13 cellular contexts compared by ENCODE assay signal in genomic region chr14:99659333-99659741, GRCh38. TPM values are rescaled to one million over a fixed set of nuclear protein-coding genes. Genes with fewer than 3 reads are reported as not detected.
A peak's percentile ranks its signal among the peaks of the same experiment; 100 is the strongest.
DNase-seq lines count a peak whose midpoint lies in the region; ATAC-seq, FAIRE-seq and TF ChIP-seq lines count a peak whose summit lies in the region.
"Had no signal": no experiment of that assay in that cellular context is flagged by ENCODE, and none has a peak within 500 bp of the region (broad histone marks: within the 10 kb centered on the region; RNA-seq: fewer than 3 reads in every experiment).

No MANE protein-coding gene starts in this region.

- no peak overlapping the region for H3K27ac Mint-ChIP-seq in activated naive CD8-positive, alpha-beta T cell treated with anti-CD3 and anti-CD28 coated beads, Interleukin-2, amount 50 U/mL, for 24 hours

- TF ChIP-seq CTCF in right lobe of liver (IDR thresholded peaks at IDR 0.05) (peak in 1 of 4 donors; percentile 14), HepG2 (CRISPR knock-in tag; IDR thresholded peaks at IDR 0.05) (no peak), keratinocyte (optimal IDR thresholded peaks at IDR 0.05 in 1 of 3, IDR thresholded peaks at IDR 0.05 in 1 of 3, conservative IDR thresholded peaks at IDR 0.05 in 1 of 3; ENCODE audit: extremely low read depth in 1 of 3, insufficient read depth in 2 of 3, low read length in 3 of 3) (peak in 2 of 3 experiments; percentile 28 to 39), tibial nerve (IDR thresholded peaks at IDR 0.05) (no peak), ovary (IDR thresholded peaks at IDR 0.05) (no peak)

- 0% methylated on average over 4 of the region's 58 CpGs for WGBS in right lobe of liver (ENCODE audit: insufficient coverage, low coverage, low lambda C conversion rate, missing lambda C conversion rate)
- 84% methylated on average over 51 of the region's 58 CpGs for WGBS in HepG2 (ENCODE audit: low lambda C conversion rate)
- WGBS in tibial nerve, 2 donors, result 24 to 29% methylated on average over 22 to 27 of the region's 58 CpGs
- WGBS in ovary, 3 donors, result 46 to 55% (median 50%) methylated on average over 51 to 58 of the region's 58 CpGs

- H3K27me3 Mint-ChIP-seq in activated naive CD8-positive, alpha-beta T cell treated with anti-CD3 and anti-CD28 coated beads, Interleukin-2, amount 50 U/mL, for 24 hours, result peaks cover 61% of the 10 kb centered on the region

- H3K9me3 Mint-ChIP-seq in activated naive CD8-positive, alpha-beta T cell treated with anti-CD3 and anti-CD28 coated beads, Interleukin-2, amount 50 U/mL, for 24 hours, result no peaks in the 10 kb centered on the region

- H4K20me1 ChIP-seq in HepG2 (ENCODE audit: insufficient read depth, low read length), result no peaks in the 10 kb centered on the region
- peaks cover 3% of the 10 kb centered on the region for H4K20me1 ChIP-seq in keratinocyte (ENCODE audit: control insufficient read depth, extremely low read depth, insufficient read depth, low read length)

- H3K9me1 ChIP-seq in keratinocyte (ENCODE audit: control insufficient read depth, extremely low read depth, insufficient read depth, low read length), result no peaks in the 10 kb centered on the region

- H3K27me3 ChIP-seq in right lobe of liver, result no peaks in the 10 kb centered on the region
- H3K27me3 ChIP-seq in HepG2 (ENCODE audit: control insufficient read depth in 1 of 2, insufficient read depth in 2 of 2, low read length in 2 of 2), result peaks cover 7 to 21% of the 10 kb centered on the region in 2 experiments; a peak in 3 of 5 replicates
- H3K27me3 ChIP-seq in keratinocyte (ENCODE audit: control insufficient read depth, extremely low read depth, insufficient read depth, low read length), result peaks cover 69% of the 10 kb centered on the region
- peaks cover 0 to 28% of the 10 kb centered on the region in 2 donors for H3K27me3 ChIP-seq in tibial nerve
- no peaks in the 10 kb centered on the region for H3K27me3 ChIP-seq in ovary

- POLR2A ChIA-PET in HepG2 (lab: Yijun Ruan, JAX), result no interaction called here

- H3K79me2 ChIP-seq in HepG2 (ENCODE audit: insufficient read depth, low read length) (no peaks in the 10 kb centered on the region), keratinocyte (ENCODE audit: control insufficient read depth, insufficient read depth, low read length) (no peaks in the 10 kb centered on the region)

- no peak overlapping the region for H3K4me3 Mint-ChIP-seq in activated naive CD8-positive, alpha-beta T cell treated with anti-CD3 and anti-CD28 coated beads, Interleukin-2, amount 50 U/mL, for 24 hours

- FAIRE-seq in HepG2 (lab: Jason Lieb, UNC), result no peak
- FAIRE-seq in keratinocyte (lab: Jason Lieb, UNC), result no peak
- FAIRE-seq: pancreas, RCC 7860 had no signal

- H3K9me3 ChIP-seq in right lobe of liver (no peaks in the 10 kb centered on the region), HepG2 (ENCODE audit: low read length) (no peaks in the 10 kb centered on the region), keratinocyte (ENCODE audit: control insufficient read depth, low read depth, low read length) (no peaks in the 10 kb centered on the region), tibial nerve (no peaks in the 10 kb centered on the region), ovary (no peaks in the 10 kb centered on the region)
- H3K9me3 ChIP-seq: pancreas had no signal

- no TSS peak for BruUV-seq in HepG2 (replicated peaks; lab: Mats Ljungman, UMichigan)

- no peaks in the 10 kb centered on the region for H3K36me3 Mint-ChIP-seq in activated naive CD8-positive, alpha-beta T cell treated with anti-CD3 and anti-CD28 coated beads, Interleukin-2, amount 50 U/mL, for 24 hours (ENCODE audit: low read depth)

- intact Hi-C loops in right lobe of liver (cut with DNase I), result no loop called here
- intact Hi-C loops in HepG2 (cut with micrococcal nuclease; ENCODE audit: unreplicated experiment), result no loop called here
- intact Hi-C loops in ovary (cut with DNase I), result no loop called here

- dilution Hi-C loops in keratinocyte (cut with MboI; ENCODE audit: extremely low pct_ligation_motif_present, low sequenced_read_pairs), result no loop called here

- H3K36me3 ChIP-seq in right lobe of liver (no peaks in the 10 kb centered on the region), HepG2 (replicated peaks in 1 of 2; ENCODE audit: control insufficient read depth in 1 of 2, insufficient read depth in 2 of 2, low read length in 2 of 2) (no peaks in the 10 kb centered on the region), keratinocyte (ENCODE audit: control insufficient read depth in 2 of 2, extremely low read depth in 1 of 2, insufficient read depth in 2 of 2, low read length in 2 of 2) (no peaks in the 10 kb centered on the region), tibial nerve (peaks cover 0 to 22% (median 0%) of the 10 kb centered on the region in 3 donors), ovary (no peaks in the 10 kb centered on the region)
- H3K36me3 ChIP-seq: pancreas had no signal

- TF ChIP-seq RAD21 in HepG2 (CRISPR knock-in tag; IDR thresholded peaks at IDR 0.05), result no peak

- peaks cover 3% of the 10 kb centered on the region for H3K4me1 Mint-ChIP-seq in activated naive CD8-positive, alpha-beta T cell treated with anti-CD3 and anti-CD28 coated beads, Interleukin-2, amount 50 U/mL, for 24 hours

- no peak for TF ChIP-seq EP300 in HepG2 (IDR thresholded peaks at IDR 0.05; ENCODE audit: low read depth in 2 of 2, low read length in 2 of 2)
- no peak for TF ChIP-seq EP300 in HepG2 (CRISPR knock-in tag; IDR thresholded peaks at IDR 0.05; ENCODE audit: borderline replicate concordance)
- no peak for TF ChIP-seq EP300 in tibial nerve (IDR thresholded peaks at IDR 0.05)
- TF ChIP-seq EP300 in ovary (IDR thresholded peaks at IDR 0.05), result no peak

- H3K9ac ChIP-seq in HepG2 (ENCODE audit: insufficient read depth, low read depth, low read length) (no peak overlapping the region), keratinocyte (ENCODE audit: control insufficient read depth, extremely low read depth, insufficient read depth, low read length) (no peak overlapping the region)

- no peak overlapping the region for H3K4me2 ChIP-seq in HepG2 (ENCODE audit: low read depth, low read length)
- no peak overlapping the region for H3K4me2 ChIP-seq in keratinocyte (ENCODE audit: control insufficient read depth, extremely low read depth, insufficient read depth, low read depth, low read length)

- H3K27ac ChIP-seq in right lobe of liver (no peak overlapping the region), HepG2 (ENCODE audit: extremely low read length, insufficient read depth, low read length) (no peak overlapping the region), keratinocyte (ENCODE audit: control insufficient read depth, insufficient read depth, low read length) (no peak overlapping the region), tibial nerve (no peak overlapping the region), ovary (no peak overlapping the region)
- H3K27ac ChIP-seq: pancreas had no signal

- H2AFZ ChIP-seq in HepG2 (ENCODE audit: low read length) (no peak overlapping the region), keratinocyte (ENCODE audit: control insufficient read depth, low read length) (no peak overlapping the region)

- H3K4me1 ChIP-seq in right lobe of liver (no peaks in the 10 kb centered on the region), HepG2 (ENCODE audit: insufficient read depth, low read length) (peaks cover 28% of the 10 kb centered on the region), keratinocyte (ENCODE audit: control insufficient read depth, extremely low read depth, insufficient read depth, low read length) (no peaks in the 10 kb centered on the region), tibial nerve (peaks cover 0 to 12% (median 0%) of the 10 kb centered on the region in 4 donors), ovary (ENCODE audit: insufficient read depth) (peaks cover under 1% of the 10 kb centered on the region)
- H3K4me1 ChIP-seq: pancreas had no signal

- H3K4me3 ChIP-seq in right lobe of liver (no peak overlapping the region), HepG2 (replicated peaks in 1 of 3; ENCODE audit: insufficient read depth in 1 of 3, low read depth in 2 of 3, low read length in 3 of 3) (no peak overlapping the region), keratinocyte (ENCODE audit: control insufficient read depth in 2 of 3, extremely low read depth in 1 of 3, insufficient read depth in 2 of 3, low read depth in 1 of 3, low read length in 3 of 3) (peak overlapping the region in 1 of 3 experiments; percentile 11), tibial nerve (no peak overlapping the region), ovary (no peak overlapping the region)
- H3K4me3 ChIP-seq: pancreas had no signal

- peak in 3 of 4 donors; percentile 32 to 44 (median 36) for ATAC-seq in right lobe of liver
- ATAC-seq in HepG2, result no peak
- peak; percentile 70 for ATAC-seq in activated naive CD8-positive, alpha-beta T cell treated with anti-CD3 and anti-CD28 coated beads, Interleukin-2, amount 50 U/mL, for 24 hours
- no peak for ATAC-seq in GM21529 (IDR thresholded peaks at IDR 0.05; ENCODE audit: unreplicated experiment)

- in situ Hi-C loops in HepG2 (cut with HindIII; ENCODE audit: extremely low pct_ligation_motif_present, low pct_unique_long_range_greater_than_20kb), result no loop called here

- TF ChIP-seq POLR2A in right lobe of liver (IDR thresholded peaks at IDR 0.05) (no peak), HepG2 (IDR thresholded peaks at IDR 0.05; ENCODE audit: insufficient read depth in 1 of 2, low read depth in 2 of 2, low read length in 2 of 2) (no peak), tibial nerve (IDR thresholded peaks at IDR 0.05) (no peak), ovary (IDR thresholded peaks at IDR 0.05) (no peak)

- CTCF ChIA-PET in HepG2 (lab: Yijun Ruan, JAX; ENCODE audit: low intra/inter-chr PET ratio, low total read pairs), result no interaction called here

- DNase-seq in right lobe of liver (no peak), HepG2 (ENCODE audit: low spot score) (no peak), keratinocyte (ENCODE audit: low read depth, low spot score) (no peak), tibial nerve (ENCODE audit: low spot score in 2 of 2) (no peak), NCI-H226 (no peak), ovary (no peak)
- no peak for DNase-seq in activated naive CD8-positive, alpha-beta T cell treated with anti-CD3 and anti-CD28 coated beads, Interleukin-2, amount 50 U/mL, for 24 hours
- DNase-seq: activated T-cell treated with anti-CD3 and anti-CD28 coated beads, Interleukin-2, amount 50 U/mL, for 48 hours; NCI-H1436 treated with DMSO at 0.1 percent for 48 hours; NCI-H524 treated with DMSO at 0.1 percent for 48 hours had no signal

RNA-seq across cellular contexts. Expression of gene HHIPL1, which starts 14.4 kb away (rescaled TPM):
- total RNA-seq in right lobe of liver, result 1 to 10 TPM in 1 of 6 experiments, under 1 TPM in 5; 0.43 to 1.4 (median 0.66) TPM
- total RNA-seq in HepG2 (2016; rRNA removed; fragmentation: Illumina TruSeq; extraction: Trizol), result not detected in 2 replicates
- not detected in 2 replicates for total RNA-seq in HepG2 (2016; cell fraction: cytosol; rRNA removed; fragmentation: Illumina TruSeq; extraction: Trizol; ENCODE audit: low read depth)
- not detected in 2 replicates for total RNA-seq in HepG2 (2016; cell fraction: insoluble cytoplasmic fraction; rRNA removed; fragmentation: Illumina TruSeq; extraction: Trizol)
- total RNA-seq in HepG2 (2016; cell fraction: membrane; rRNA removed; fragmentation: Illumina TruSeq; extraction: Trizol), result not detected in 2 replicates
- not detected in 2 replicates for total RNA-seq in HepG2 (2016; cell fraction: nucleus; rRNA removed; fragmentation: Illumina TruSeq; extraction: Trizol)
- 0.01 TPM in 1 of 2 replicates, not detected in the other for polyA plus RNA-seq in HepG2 (2011; rRNA removed)
- polyA plus RNA-seq in HepG2 (2011; cell fraction: cytosol; rRNA removed), result not detected in 2 replicates
- not detected in 2 replicates for polyA plus RNA-seq in HepG2 (2011; cell fraction: nucleus; rRNA removed)
- polyA plus RNA-seq in HepG2 (2012), result 0.03 TPM in 1 of 2 replicates, not detected in the other
- polyA plus RNA-seq in HepG2 (2016; cell fraction: cytosol; fragmentation: Illumina TruSeq; extraction: Trizol; ENCODE audit: low read depth), result not detected in 2 replicates
- not detected in 2 replicates for polyA plus RNA-seq in HepG2 (2016; cell fraction: insoluble cytoplasmic fraction; fragmentation: Illumina TruSeq; extraction: Trizol; ENCODE audit: low read depth)
- polyA plus RNA-seq in HepG2 (2016; cell fraction: membrane; fragmentation: Illumina TruSeq; extraction: Trizol; ENCODE audit: low read depth), result not detected in 2 replicates
- polyA plus RNA-seq in HepG2 (2016; cell fraction: nucleus; fragmentation: Illumina TruSeq; extraction: Trizol; ENCODE audit: insufficient read depth, low read depth), result not detected in 2 replicates
- polyA minus RNA-seq in HepG2 (2011; rRNA and poly(A)+ RNA removed; ENCODE audit: low replicate concordance), result not detected in 2 replicates
- not detected in 2 replicates for polyA minus RNA-seq in HepG2 (2011; cell fraction: cytosol; rRNA and poly(A)+ RNA removed)
- 0.12 TPM in 1 of 2 replicates, not detected in the other for polyA minus RNA-seq in HepG2 (2011; cell fraction: nucleus; rRNA and poly(A)+ RNA removed)
- 0.08 to 0.17 TPM (median 0.11 TPM) in 3 replicates for polyA plus RNA-seq in keratinocyte
- 0.10 TPM for polyA plus RNA-seq in keratinocyte (2011; ENCODE audit: low read depth)
- 0.07 and 0.21 TPM in 2 replicates for polyA plus RNA-seq in keratinocyte (2011; cell fraction: cytosol; rRNA removed)
- 0.34 and 0.39 TPM in 2 replicates for polyA plus RNA-seq in keratinocyte (2011; cell fraction: nucleus; rRNA removed)
- polyA plus RNA-seq in keratinocyte (2012; ENCODE audit: low replicate concordance), result 0.15 and 0.45 TPM in 2 replicates
- polyA minus RNA-seq in keratinocyte, result 0.06 to 0.33 TPM (median 0.16 TPM) in 3 replicates
- 0.58 TPM for polyA minus RNA-seq in keratinocyte (2011; cell fraction: cytosol; rRNA and poly(A)+ RNA removed)
- polyA minus RNA-seq in keratinocyte (2011; cell fraction: nucleus; rRNA and poly(A)+ RNA removed), result 0.42 and 0.47 TPM in 2 replicates
- 1 to 10 TPM; 2.6 to 3.9 (median 3.1) TPM for total RNA-seq in tibial nerve
- total RNA-seq in ovary, result 1 to 10 TPM in 6 of 7 donors, under 1 TPM in 1; 0.48 to 3.8 (median 2.4) TPM
- 1 to 10 TPM in 1 of 2 donors, under 1 TPM in 1; 0.82 to 1.2 TPM for polyA plus RNA-seq in ovary

RNA-seq across cellular contexts. Expression of gene CYP46A1, which starts 24.8 kb away (rescaled TPM):
- total RNA-seq in right lobe of liver, result 1 to 10 TPM in 1 of 6 experiments, under 1 TPM in 4, not detected in 1; 0.06 to 1.6 (median 0.42) TPM
- total RNA-seq in HepG2 (2016; rRNA removed; fragmentation: Illumina TruSeq; extraction: Trizol), result not detected in 2 replicates
- total RNA-seq in HepG2 (2016; cell fraction: cytosol; rRNA removed; fragmentation: Illumina TruSeq; extraction: Trizol; ENCODE audit: low read depth), result not detected in 2 replicates
- not detected in 2 replicates for total RNA-seq in HepG2 (2016; cell fraction: insoluble cytoplasmic fraction; rRNA removed; fragmentation: Illumina TruSeq; extraction: Trizol)
- not detected in 2 replicates for total RNA-seq in HepG2 (2016; cell fraction: membrane; rRNA removed; fragmentation: Illumina TruSeq; extraction: Trizol)
- total RNA-seq in HepG2 (2016; cell fraction: nucleus; rRNA removed; fragmentation: Illumina TruSeq; extraction: Trizol), result not detected in 2 replicates
- not detected in 2 replicates for polyA plus RNA-seq in HepG2 (2011; rRNA removed)
- not detected in 2 replicates for polyA plus RNA-seq in HepG2 (2011; cell fraction: cytosol; rRNA removed)
- polyA plus RNA-seq in HepG2 (2011; cell fraction: nucleus; rRNA removed), result 0.06 and 0.12 TPM in 2 replicates
- polyA plus RNA-seq in HepG2 (2012), result not detected in 2 replicates
- 0.06 TPM in 2 replicates for polyA plus RNA-seq in HepG2 (2016; cell fraction: cytosol; fragmentation: Illumina TruSeq; extraction: Trizol; ENCODE audit: low read depth)
- not detected in 2 replicates for polyA plus RNA-seq in HepG2 (2016; cell fraction: insoluble cytoplasmic fraction; fragmentation: Illumina TruSeq; extraction: Trizol; ENCODE audit: low read depth)
- not detected in 2 replicates for polyA plus RNA-seq in HepG2 (2016; cell fraction: membrane; fragmentation: Illumina TruSeq; extraction: Trizol; ENCODE audit: low read depth)
- polyA plus RNA-seq in HepG2 (2016; cell fraction: nucleus; fragmentation: Illumina TruSeq; extraction: Trizol; ENCODE audit: insufficient read depth, low read depth), result 0.11 and 0.14 TPM in 2 replicates
- 0.02 TPM in 1 of 2 replicates, not detected in the other for polyA minus RNA-seq in HepG2 (2011; rRNA and poly(A)+ RNA removed; ENCODE audit: low replicate concordance)
- polyA minus RNA-seq in HepG2 (2011; cell fraction: cytosol; rRNA and poly(A)+ RNA removed), result not detected in 2 replicates
- polyA minus RNA-seq in HepG2 (2011; cell fraction: nucleus; rRNA and poly(A)+ RNA removed), result under 0.01 and 0.12 TPM in 2 replicates
- polyA plus RNA-seq in keratinocyte, result 0.01 TPM in 2 of 3 replicates, not detected in the other
- 0.05 TPM for polyA plus RNA-seq in keratinocyte (2011; ENCODE audit: low read depth)
- not detected in 2 replicates for polyA plus RNA-seq in keratinocyte (2011; cell fraction: cytosol; rRNA removed)
- 0.01 and 0.12 TPM in 2 replicates for polyA plus RNA-seq in keratinocyte (2011; cell fraction: nucleus; rRNA removed)
- polyA plus RNA-seq in keratinocyte (2012; ENCODE audit: low replicate concordance), result 0.02 TPM in 1 of 2 replicates, not detected in the other
- polyA minus RNA-seq in keratinocyte, result not detected in 3 replicates
- polyA minus RNA-seq in keratinocyte (2011; cell fraction: cytosol; rRNA and poly(A)+ RNA removed), result not detected
- polyA minus RNA-seq in keratinocyte (2011; cell fraction: nucleus; rRNA and poly(A)+ RNA removed), result not detected in 2 replicates
- total RNA-seq in tibial nerve, result 1 to 10 TPM; 1.2 to 3.7 (median 1.4) TPM
- 1 to 10 TPM in 5 of 7 donors, under 1 TPM in 2; 0.48 to 4.9 (median 1.9) TPM for total RNA-seq in ovary
- polyA plus RNA-seq in ovary, result 1 to 10 TPM; 1.2 TPM

RNA-seq across cellular contexts. Expression of gene CCDC85C, which starts 55.3 kb away (rescaled TPM):
- 10 to 100 TPM; 13.6 to 32.8 (median 21.8) TPM for total RNA-seq in right lobe of liver
- 43.8 and 47.6 TPM in 2 replicates for total RNA-seq in HepG2 (2016; rRNA removed; fragmentation: Illumina TruSeq; extraction: Trizol)
- total RNA-seq in HepG2 (2016; cell fraction: cytosol; rRNA removed; fragmentation: Illumina TruSeq; extraction: Trizol; ENCODE audit: low read depth), result 4.3 and 4.6 TPM in 2 replicates
- 33.8 and 47.0 TPM in 2 replicates for total RNA-seq in HepG2 (2016; cell fraction: insoluble cytoplasmic fraction; rRNA removed; fragmentation: Illumina TruSeq; extraction: Trizol)
- total RNA-seq in HepG2 (2016; cell fraction: membrane; rRNA removed; fragmentation: Illumina TruSeq; extraction: Trizol), result 30.8 and 30.9 TPM in 2 replicates
- total RNA-seq in HepG2 (2016; cell fraction: nucleus; rRNA removed; fragmentation: Illumina TruSeq; extraction: Trizol), result 23.1 and 29.3 TPM in 2 replicates
- polyA plus RNA-seq in HepG2 (2011; rRNA removed), result 18.8 and 30.3 TPM in 2 replicates
- 21.2 and 24.0 TPM in 2 replicates for polyA plus RNA-seq in HepG2 (2011; cell fraction: cytosol; rRNA removed)
- polyA plus RNA-seq in HepG2 (2011; cell fraction: nucleus; rRNA removed), result 30.3 and 32.6 TPM in 2 replicates
- 41.6 and 57.3 TPM in 2 replicates for polyA plus RNA-seq in HepG2 (2012)
- 4.1 and 4.6 TPM in 2 replicates for polyA plus RNA-seq in HepG2 (2016; cell fraction: cytosol; fragmentation: Illumina TruSeq; extraction: Trizol; ENCODE audit: low read depth)
- polyA plus RNA-seq in HepG2 (2016; cell fraction: insoluble cytoplasmic fraction; fragmentation: Illumina TruSeq; extraction: Trizol; ENCODE audit: low read depth), result 36.1 and 43.0 TPM in 2 replicates
- polyA plus RNA-seq in HepG2 (2016; cell fraction: membrane; fragmentation: Illumina TruSeq; extraction: Trizol; ENCODE audit: low read depth), result 18.9 and 20.2 TPM in 2 replicates
- polyA plus RNA-seq in HepG2 (2016; cell fraction: nucleus; fragmentation: Illumina TruSeq; extraction: Trizol; ENCODE audit: insufficient read depth, low read depth), result 40.1 and 40.7 TPM in 2 replicates
- polyA minus RNA-seq in HepG2 (2011; rRNA and poly(A)+ RNA removed; ENCODE audit: low replicate concordance), result 44.2 and 114 TPM in 2 replicates
- 33.8 and 37.6 TPM in 2 replicates for polyA minus RNA-seq in HepG2 (2011; cell fraction: cytosol; rRNA and poly(A)+ RNA removed)
- 11.8 and 12.0 TPM in 2 replicates for polyA minus RNA-seq in HepG2 (2011; cell fraction: nucleus; rRNA and poly(A)+ RNA removed)
- polyA plus RNA-seq in keratinocyte, result 13.2 to 20.5 TPM (median 13.9 TPM) in 3 replicates
- polyA plus RNA-seq in keratinocyte (2011; ENCODE audit: low read depth), result 11.3 TPM
- polyA plus RNA-seq in keratinocyte (2011; cell fraction: cytosol; rRNA removed), result 11.4 and 22.7 TPM in 2 replicates
- 18.7 and 22.5 TPM in 2 replicates for polyA plus RNA-seq in keratinocyte (2011; cell fraction: nucleus; rRNA removed)
- 18.3 and 33.3 TPM in 2 replicates for polyA plus RNA-seq in keratinocyte (2012; ENCODE audit: low replicate concordance)
- 21.5 to 37.0 TPM (median 30.4 TPM) in 3 replicates for polyA minus RNA-seq in keratinocyte
- polyA minus RNA-seq in keratinocyte (2011; cell fraction: cytosol; rRNA and poly(A)+ RNA removed), result 44.9 TPM
- 14.4 and 18.8 TPM in 2 replicates for polyA minus RNA-seq in keratinocyte (2011; cell fraction: nucleus; rRNA and poly(A)+ RNA removed)
- total RNA-seq in tibial nerve, result 1 to 10 TPM in 2 of 4 donors, under 1 TPM in 2; 0.60 to 4.6 (median 1.8) TPM
- total RNA-seq in ovary, result 10 to 100 TPM in 5 of 7 donors, 1 to 10 TPM in 2; 2.1 to 28.4 (median 13.2) TPM
- 1 to 10 TPM; 3.2 to 6.7 TPM for polyA plus RNA-seq in ovary

Comparison
In these comparisons a context has a peak if more than half of its experiments do, and no peak if none do; other contexts are left out.
1. ATAC-seq: peak in right lobe of liver (3 of 4) and activated naive CD8-positive, alpha-beta T cell treated with anti-CD3 and anti-CD28 coated beads, Interleukin-2, amount 50 U/mL, for 24 hours (single experiment); none in HepG2 (single experiment) and GM21529 (single experiment).
2. CTCF ChIP-seq: peak in keratinocyte (2 of 3); none in HepG2 (single experiment), tibial nerve (0 of 5) and ovary (0 of 3).